ENCODE assay signal across 24 cellular contexts in the genomic region with DNA sequence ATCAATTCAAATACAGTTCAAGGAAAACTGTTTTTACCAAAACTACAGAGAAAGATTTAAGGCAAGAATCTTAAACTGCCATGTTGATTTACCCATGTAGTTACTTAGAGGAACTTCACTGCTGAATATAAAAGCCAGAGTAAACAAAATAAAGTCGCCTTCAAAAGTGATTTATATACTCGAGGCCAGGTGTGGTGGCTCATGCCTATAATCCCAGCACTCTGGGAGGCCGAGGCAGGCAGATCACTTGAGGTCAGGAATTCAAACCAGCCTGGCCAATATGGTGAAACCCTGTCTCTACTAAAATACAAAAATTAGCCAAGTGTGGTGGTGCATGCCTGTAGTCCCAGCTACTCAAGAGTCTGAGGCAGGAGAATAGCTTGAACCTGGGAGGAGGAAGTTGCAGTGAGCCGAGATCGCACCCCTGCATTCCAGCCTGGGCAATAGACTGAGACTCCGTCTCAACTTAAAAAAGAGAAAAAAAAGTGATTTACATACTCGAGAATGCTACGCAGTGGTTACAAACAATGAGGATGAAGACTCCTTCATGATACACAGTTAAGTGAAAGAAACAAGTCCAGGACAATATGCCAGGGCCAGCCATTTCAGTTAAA.
"Had no signal": no experiment of that assay in that cellular context is flagged by ENCODE, and none has a peak within 500 bp of the region (broad histone marks: within the 10 kb centered on the region; RNA-seq: fewer than 3 reads in every experiment).

No MANE protein-coding gene starts in this region.

- H3K4me3 Mint-ChIP-seq: dendritic cell treated with granulocyte-macrophage colony-stimulating factor and Interleukin-4, amounts not matched to agents 40 ng/mL and 50 ng/mL, for 4 days; effector memory CD8-positive, alpha-beta T cell; naive thymus-derived CD4-positive, alpha-beta T cell; nephron progenitor cell; stimulated activated effector memory CD8-positive, alpha-beta T cell treated with anti-CD3 and anti-CD28 coated beads, Interleukin-12 subunit alpha, Interleukin-12 subunit beta, amount 100 ng/mL, for 72 hours had no signal

- H3K36me3 Mint-ChIP-seq: naive thymus-derived CD4-positive, alpha-beta T cell; stimulated activated effector memory CD8-positive, alpha-beta T cell treated with anti-CD3 and anti-CD28 coated beads, Interleukin-12 subunit alpha, Interleukin-12 subunit beta, amount 100 ng/mL, for 72 hours had no signal

- H3K36me3 ChIP-seq: esophagus squamous epithelium, gastroesophageal sphincter, right atrium auricular region, suprapubic skin, thyroid gland, upper lobe of right lung, vagina had no signal

- H3K9me3 ChIP-seq: esophagus squamous epithelium, gastroesophageal sphincter, right atrium auricular region, suprapubic skin, thyroid gland, upper lobe of right lung, vagina had no signal

- H3K9me3 Mint-ChIP-seq: dendritic cell treated with granulocyte-macrophage colony-stimulating factor and Interleukin-4, amounts not matched to agents 40 ng/mL and 50 ng/mL, for 4 days; effector memory CD8-positive, alpha-beta T cell; naive thymus-derived CD4-positive, alpha-beta T cell; stimulated activated effector memory CD8-positive, alpha-beta T cell treated with anti-CD3 and anti-CD28 coated beads, Interleukin-12 subunit alpha, Interleukin-12 subunit beta, amount 100 ng/mL, for 72 hours had no signal

- H3K27me3 ChIP-seq: right atrium auricular region, thyroid gland, vagina had no signal

- H3K4me1 Mint-ChIP-seq: naive thymus-derived CD4-positive, alpha-beta T cell; stimulated activated effector memory CD8-positive, alpha-beta T cell treated with anti-CD3 and anti-CD28 coated beads, Interleukin-12 subunit alpha, Interleukin-12 subunit beta, amount 100 ng/mL, for 72 hours had no signal

- DNase-seq: effector memory CD8-positive, alpha-beta T cell; esophagus squamous epithelium; foreskin fibroblast; glutamatergic neuron; islet precursor cell; left ventricle myocardium superior; mesenchymal stem cell; naive thymus-derived CD4-positive, alpha-beta T cell; nephron progenitor cell; stimulated activated CD4-positive, alpha-beta T cell treated with anti-CD3 and anti-CD28 coated beads, Interleukin-4, amount 100 ng/mL, for 1 hour; stimulated activated CD8-positive, alpha-beta memory T cell treated with anti-CD3 and anti-CD28 coated beads, Interleukin-4, amount 100 ng/mL, for 48 hours; stimulated activated naive CD8-positive, alpha-beta T cell treated with anti-CD3 and anti-CD28 coated beads, Interleukin-15, Interleukin-2, amounts not matched to agents 100 U/mL and 50 U/mL, for 24 hours; thyroid gland; upper lobe of right lung had no signal

- ATAC-seq: effector memory CD8-positive, alpha-beta T cell; gastroesophageal sphincter; left ventricle myocardium superior; naive thymus-derived CD4-positive, alpha-beta T cell; stimulated activated effector memory CD8-positive, alpha-beta T cell treated with anti-CD3 and anti-CD28 coated beads, Interleukin-12 subunit alpha, Interleukin-12 subunit beta, amount 100 ng/mL, for 72 hours; stimulated activated naive CD8-positive, alpha-beta T cell treated with anti-CD3 and anti-CD28 coated beads, Interleukin-15, Interleukin-2, amounts not matched to agents 100 U/mL and 50 U/mL, for 24 hours; upper lobe of right lung had no signal

- H3K4me3 ChIP-seq: esophagus squamous epithelium, gastroesophageal sphincter, lung, right atrium auricular region, smooth muscle cell, suprapubic skin, thyroid gland, upper lobe of right lung, vagina had no signal

- H3K27ac ChIP-seq: epithelial cell of prostate, esophagus squamous epithelium, gastroesophageal sphincter, parathyroid adenoma, right atrium auricular region, suprapubic skin, thyroid gland, upper lobe of right lung, vagina had no signal

- H3K27ac Mint-ChIP-seq: dendritic cell treated with granulocyte-macrophage colony-stimulating factor and Interleukin-4, amounts not matched to agents 40 ng/mL and 50 ng/mL, for 4 days; effector memory CD8-positive, alpha-beta T cell; naive thymus-derived CD4-positive, alpha-beta T cell; nephron progenitor cell; stimulated activated effector memory CD8-positive, alpha-beta T cell treated with anti-CD3 and anti-CD28 coated beads, Interleukin-12 subunit alpha, Interleukin-12 subunit beta, amount 100 ng/mL, for 72 hours had no signal

- H3K4me1 ChIP-seq: esophagus squamous epithelium, gastroesophageal sphincter, parathyroid adenoma, suprapubic skin, thyroid gland, upper lobe of right lung, vagina had no signal
